ENCODE assay signal across 16 cellular contexts in genomic region chr5:67297376-67297775, GRCh38.
"Had no signal": no experiment of that assay in that cellular context is flagged by ENCODE, and none has a peak within 500 bp of the region (broad histone marks: within the 10 kb centered on the region; RNA-seq: fewer than 3 reads in every experiment).

No MANE protein-coding gene starts in this region.

- DNase-seq: activated CD4-positive, alpha-beta memory T cell treated with anti-CD3 and anti-CD28 coated beads, Interleukin-2, amount 10 ng/mL, durations not matched to agents 7 days and 5 days; activated CD4-positive, alpha-beta T cell treated with anti-CD3 and anti-CD28 coated beads for 36 hours; activated gamma-delta T cell treated with Interleukin-2 at 50 U/mL for 16 hours; activated naive CD8-positive, alpha-beta T cell treated with anti-CD3 and anti-CD28 coated beads for 36 hours; activated T-cell treated with anti-CD3 and anti-CD28 coated beads, Interleukin-2, amount 50 U/mL, for 48 hours; brain microvascular endothelial cell; immature natural killer cell; left cardiac atrium; lower lobe of right lung; naive thymus-derived CD4-positive, alpha-beta T cell; retina; stimulated activated CD4-positive, alpha-beta T cell treated with anti-CD3 and anti-CD28 coated beads, Interleukin-4, amount 100 ng/mL, for 4 hours; stimulated activated naive CD8-positive, alpha-beta T cell treated with anti-CD3 and anti-CD28 coated beads, Interleukin-15, amount 100 ng/mL, for 72 hours; testis had no signal

- H3K9me3 Mint-ChIP-seq: activated naive CD8-positive, alpha-beta T cell treated with anti-CD3 and anti-CD28 coated beads for 36 hours had no signal

- H3K27ac ChIP-seq: brain microvascular endothelial cell, lower lobe of right lung, skin epidermis, testis, VCaP had no signal

- H3K27me3 ChIP-seq: brain microvascular endothelial cell, testis had no signal

- H3K36me3 ChIP-seq: brain microvascular endothelial cell, lower lobe of right lung had no signal

- H3K4me1 Mint-ChIP-seq: activated CD4-positive, alpha-beta T cell treated with anti-CD3 and anti-CD28 coated beads for 36 hours; activated naive CD8-positive, alpha-beta T cell treated with anti-CD3 and anti-CD28 coated beads for 36 hours; stimulated activated naive CD8-positive, alpha-beta T cell treated with anti-CD3 and anti-CD28 coated beads, Interleukin-15, amount 100 ng/mL, for 72 hours had no signal

- H3K4me3 Mint-ChIP-seq: activated CD4-positive, alpha-beta memory T cell treated with anti-CD3 and anti-CD28 coated beads, Interleukin-2, amount 10 ng/mL, durations not matched to agents 7 days and 5 days; activated CD4-positive, alpha-beta T cell treated with anti-CD3 and anti-CD28 coated beads for 36 hours; activated naive CD8-positive, alpha-beta T cell treated with anti-CD3 and anti-CD28 coated beads for 36 hours; immature natural killer cell; naive thymus-derived CD4-positive, alpha-beta T cell; stimulated activated naive CD8-positive, alpha-beta T cell treated with anti-CD3 and anti-CD28 coated beads, Interleukin-15, amount 100 ng/mL, for 72 hours had no signal

- H3K36me3 Mint-ChIP-seq: activated naive CD8-positive, alpha-beta T cell treated with anti-CD3 and anti-CD28 coated beads for 36 hours; immature natural killer cell; naive thymus-derived CD4-positive, alpha-beta T cell had no signal

- H3K9me3 ChIP-seq: lower lobe of right lung, testis had no signal

- H3K4me3 ChIP-seq: lower lobe of right lung, skin epidermis, testis had no signal

- H3K27me3 Mint-ChIP-seq: activated CD4-positive, alpha-beta memory T cell treated with anti-CD3 and anti-CD28 coated beads, Interleukin-2, amount 10 ng/mL, durations not matched to agents 7 days and 5 days; activated naive CD8-positive, alpha-beta T cell treated with anti-CD3 and anti-CD28 coated beads for 36 hours had no signal

- H3K27ac Mint-ChIP-seq: activated CD4-positive, alpha-beta memory T cell treated with anti-CD3 and anti-CD28 coated beads, Interleukin-2, amount 10 ng/mL, durations not matched to agents 7 days and 5 days; activated CD4-positive, alpha-beta T cell treated with anti-CD3 and anti-CD28 coated beads for 36 hours; activated naive CD8-positive, alpha-beta T cell treated with anti-CD3 and anti-CD28 coated beads for 36 hours; naive thymus-derived CD4-positive, alpha-beta T cell; stimulated activated naive CD8-positive, alpha-beta T cell treated with anti-CD3 and anti-CD28 coated beads, Interleukin-15, amount 100 ng/mL, for 72 hours had no signal
